20 cellular contexts compared by ENCODE assay signal in the genomic region with DNA sequence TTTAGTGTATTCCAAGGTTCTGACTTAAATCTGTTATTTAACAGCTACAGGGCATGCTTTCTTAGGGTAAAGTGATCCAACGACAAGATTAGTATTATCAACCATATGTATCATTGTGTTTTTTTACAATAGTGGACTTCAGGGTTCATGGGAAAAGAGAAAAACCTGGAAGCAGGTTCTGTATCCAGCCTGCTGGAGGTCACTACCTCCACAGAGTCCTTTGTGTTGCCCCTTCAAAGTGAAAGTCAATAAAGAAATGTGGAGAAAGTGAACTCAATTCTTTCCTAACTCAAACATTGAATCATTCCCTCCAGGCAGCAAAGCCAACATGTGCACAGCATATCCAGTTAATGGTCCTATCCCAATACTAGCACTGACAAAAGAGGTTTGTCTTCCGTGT. TPM values are rescaled to one million over a fixed set of nuclear protein-coding genes. Genes with fewer than 3 reads are reported as not detected.
DNase-seq lines count a peak whose midpoint lies in the region; ATAC-seq and TF ChIP-seq lines count a peak whose summit lies in the region.
"Had no signal": no experiment of that assay in that cellular context is flagged by ENCODE, and none has a peak within 500 bp of the region (broad histone marks: within the 10 kb centered on the region; RNA-seq: fewer than 3 reads in every experiment).

No MANE protein-coding gene starts in this region.

- no peak for TF ChIP-seq POLR2A in vagina (IDR thresholded peaks at IDR 0.05)

- no peaks in the 10 kb centered on the region for H3K36me3 ChIP-seq in lower lobe of right lung
- H3K36me3 ChIP-seq in vagina: no peaks in the 10 kb centered on the region
- H3K36me3 ChIP-seq: colonic mucosa, thoracic aorta had no signal

- intact Hi-C loops in Right ventricle myocardium inferior (cut with DNase I): loop anchor here (5.0 kb wide), 1 partner anchor 41 kb away; no protein-coding TSS in a partner anchor
- intact Hi-C loops in cardiac septum (cut with DNase I): loop anchor here (10.0 kb wide), 1 partner anchor 56 kb away; no protein-coding TSS in a partner anchor
- intact Hi-C loops in lower lobe of right lung (cut with DNase I): no loop called here
- intact Hi-C loops in vagina (cut with DNase I): no loop called here

- H3K9me3 ChIP-seq in lower lobe of right lung (no peaks in the 10 kb centered on the region), vagina (no peaks in the 10 kb centered on the region)
- H3K9me3 ChIP-seq: colonic mucosa, thoracic aorta had no signal

- peaks cover 5% of the 10 kb centered on the region for H3K4me1 ChIP-seq in lower lobe of right lung
- H3K4me1 ChIP-seq in vagina: peaks cover 13% of the 10 kb centered on the region
- H3K4me1 ChIP-seq: colonic mucosa, foreskin keratinocyte had no signal

- no peak overlapping the region for H3K27ac ChIP-seq in epithelial cell of prostate
- H3K27ac ChIP-seq in lower lobe of right lung: no peak overlapping the region
- H3K27ac ChIP-seq in vagina: peak overlapping the region; percentile 27
- H3K27ac ChIP-seq: colonic mucosa, foreskin keratinocyte, thoracic aorta had no signal

- DNase-seq in Right ventricle myocardium inferior (ENCODE audit: missing footprints) (no peak), cardiac septum (ENCODE audit: low spot score) (no peak), epithelial cell of prostate (ENCODE audit: low read depth, low spot score) (peak; percentile 5), lower lobe of right lung (no peak), vagina (ENCODE audit: extremely low spot score in 2 of 2) (no peak), ureter (ENCODE audit: low spot score) (no peak)
- DNase-seq: activated CD4-positive, CD25-positive, alpha-beta regulatory T cell; activated CD8-positive, alpha-beta memory T cell treated with anti-CD3 and anti-CD28 coated beads, Interleukin-2, amount 50 U/mL, for 48 hours; activated naive CD8-positive, alpha-beta T cell treated with anti-CD3 and anti-CD28 coated beads for 36 hours; colonic mucosa; immature natural killer cell; Kasumi-1; naive thymus-derived CD8-positive, alpha-beta T cell; NCI-H2029; NK-92 treated with Interleukin-12 subunit alpha and Interleukin-12 subunit beta, amount 100 ng/mL, for 24 hours; SW 1271 had no signal

- H3K4me3 ChIP-seq in lower lobe of right lung (peak overlapping the region; percentile 36), vagina (no peak overlapping the region)
- H3K4me3 ChIP-seq: colonic mucosa, thoracic aorta had no signal

- TF ChIP-seq CTCF in lower lobe of right lung (IDR thresholded peaks at IDR 0.05) (no peak), vagina (IDR thresholded peaks at IDR 0.05) (no peak)

- H3K27me3 ChIP-seq in lower lobe of right lung (ENCODE audit: low read depth) (no peaks in the 10 kb centered on the region), vagina (no peaks in the 10 kb centered on the region)
- H3K27me3 ChIP-seq: colonic mucosa, foreskin keratinocyte had no signal

- peak; percentile 52 for ATAC-seq in Right ventricle myocardium inferior
- peak in 1 of 2 donors; percentile 82 for ATAC-seq in lower lobe of right lung
- ATAC-seq in GM21619 (IDR thresholded peaks at IDR 0.05; ENCODE audit: unreplicated experiment): no peak
- no peak for ATAC-seq in HG02885 (IDR thresholded peaks at IDR 0.05; ENCODE audit: poor library complexity, unreplicated experiment)
- ATAC-seq: foreskin keratinocyte; naive thymus-derived CD8-positive, alpha-beta T cell had no signal

RNA-seq across cellular contexts. Expression of gene FGF7, which starts 45.4 kb away (rescaled TPM):
- total RNA-seq in Right ventricle myocardium inferior (44.6 TPM), cardiac septum (7.2 TPM), lower lobe of right lung (24.2 TPM), vagina (137 TPM), ureter (48.3 TPM)
- total RNA-seq: activated naive CD8-positive, alpha-beta T cell treated with anti-CD3 and anti-CD28 coated beads for 36 hours; foreskin keratinocyte had no signal

Comparison
In these comparisons a context has a peak if more than half of its experiments do, and no peak if none do; other contexts are left out.
1. intact Hi-C loops: an anchor here in Right ventricle myocardium inferior (5.0 kb wide) and cardiac septum (10.0 kb wide); none called in lower lobe of right lung and vagina.